In the genomic region with DNA sequence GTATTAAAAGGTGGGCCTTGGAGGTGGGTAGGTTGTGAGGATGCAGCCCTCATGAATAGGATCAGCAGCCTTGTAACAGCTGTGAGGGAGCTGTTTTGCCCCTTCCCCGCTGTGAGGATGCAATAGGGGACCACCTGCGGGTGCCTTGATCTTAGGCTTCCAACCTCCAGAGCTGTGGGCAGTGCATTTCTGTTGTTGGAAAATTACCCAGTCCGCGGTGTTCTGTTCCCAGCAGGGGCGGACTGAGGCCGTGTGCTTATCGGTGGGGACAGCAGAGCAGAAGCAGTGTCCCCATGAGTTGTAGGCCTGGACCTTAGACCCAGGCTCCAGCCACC, we compare ENCODE assay signal across 32 cellular contexts. TPM values are rescaled to one million over a fixed set of nuclear protein-coding genes. Genes with fewer than 3 reads are reported as not detected.
"Had no signal": no experiment of that assay in that cellular context is flagged by ENCODE, and none has a peak within 500 bp of the region (broad histone marks: within the 10 kb centered on the region; RNA-seq: fewer than 3 reads in every experiment).

No MANE protein-coding gene starts in this region.

- H3K9me3 Mint-ChIP-seq: activated B cell treated with CpG ODN at 0.5 μM for 24 hours; dendritic cell treated with granulocyte-macrophage colony-stimulating factor and Interleukin-4, amounts not matched to agents 40 ng/mL and 50 ng/mL, for 4 days; stimulated activated memory B cell treated with anti-CD40 and anti-IgM and Interleukin-4, amounts not matched to agents 10 μg/mL and 1 μg/mL and 100 μg/mL, for 72 hours had no signal

- H3K27me3 ChIP-seq: cardiac muscle cell, gastroesophageal sphincter, hepatocyte, pancreas, sigmoid colon, stomach, suprapubic skin, tibial nerve had no signal

- H3K4me3 ChIP-seq: cardiac muscle cell, gastroesophageal sphincter, hepatocyte, pancreas, prostate gland, sigmoid colon, stomach, suprapubic skin, tibial nerve had no signal

- H3K27me3 Mint-ChIP-seq: activated B cell treated with CpG ODN at 0.5 μM for 24 hours; activated CD4-positive, alpha-beta T cell treated with anti-CD3 and anti-CD28 coated beads for 36 hours; activated CD8-positive, alpha-beta memory T cell treated with anti-CD3 and anti-CD28 coated beads, Interleukin-2, amount 10 ng/mL, durations not matched to agents 7 days and 5 days; activated naive CD8-positive, alpha-beta T cell; brain; dendritic cell treated with granulocyte-macrophage colony-stimulating factor and Interleukin-4, amounts not matched to agents 40 ng/mL and 50 ng/mL, for 4 days; naive B cell; stimulated activated memory B cell treated with anti-CD40 and anti-IgM and Interleukin-4, amounts not matched to agents 10 μg/mL and 1 μg/mL and 100 μg/mL, for 72 hours had no signal

- H3K4me1 Mint-ChIP-seq: activated B cell treated with CpG ODN at 0.5 μM for 24 hours; nephron progenitor cell; stimulated activated memory B cell treated with anti-CD40 and anti-IgM and Interleukin-4, amounts not matched to agents 10 μg/mL and 1 μg/mL and 100 μg/mL, for 72 hours had no signal

- H3K27ac ChIP-seq: cardiac muscle cell, gastroesophageal sphincter, hepatocyte, pancreas, prostate gland, sigmoid colon, stomach, suprapubic skin, tibial nerve had no signal

- H3K4me3 Mint-ChIP-seq: activated B cell treated with CpG ODN at 0.5 μM for 24 hours; activated CD4-positive, alpha-beta T cell treated with anti-CD3 and anti-CD28 coated beads for 36 hours; activated CD8-positive, alpha-beta memory T cell treated with anti-CD3 and anti-CD28 coated beads, Interleukin-2, amount 10 ng/mL, durations not matched to agents 7 days and 5 days; activated CD8-positive, alpha-beta T cell treated with anti-CD3 and anti-CD28 coated beads, Interleukin-2, amount 10 ng/mL, durations not matched to agents 7 days and 5 days; activated naive CD8-positive, alpha-beta T cell; brain; dendritic cell treated with granulocyte-macrophage colony-stimulating factor and Interleukin-4, amounts not matched to agents 40 ng/mL and 50 ng/mL, for 4 days; naive B cell; nephron progenitor cell; stimulated activated memory B cell treated with anti-CD40 and anti-IgM and Interleukin-4, amounts not matched to agents 10 μg/mL and 1 μg/mL and 100 μg/mL, for 72 hours had no signal

- H3K9me3 ChIP-seq: gastroesophageal sphincter, pancreas, prostate gland, sigmoid colon, stomach, suprapubic skin, tibial nerve had no signal

- H3K36me3 ChIP-seq: prostate gland had no signal

- H3K36me3 Mint-ChIP-seq: activated naive CD8-positive, alpha-beta T cell had no signal

- DNase-seq: activated B cell treated with CpG ODN at 0.5 μM for 24 hours; activated CD4-positive, alpha-beta T cell treated with anti-CD3 and anti-CD28 coated beads for 36 hours; activated CD8-positive, alpha-beta memory T cell treated with anti-CD3 and anti-CD28 coated beads, Interleukin-2, amount 10 ng/mL, durations not matched to agents 7 days and 5 days; activated CD8-positive, alpha-beta T cell treated with anti-CD3 and anti-CD28 coated beads, Interleukin-2, amount 10 ng/mL, durations not matched to agents 7 days and 5 days; activated effector memory CD4-positive, alpha-beta T cell treated with Interleukin-2 at 50 U/mL for 16 hours; activated naive CD4-positive, alpha-beta T cell treated with Interleukin-2 at 50 U/mL for 16 hours; aorta; effector CD4-positive, alpha-beta T cell; left ventricle myocardium superior; naive B cell; nephron progenitor cell; nucleus accumbens; pancreas; retina; sigmoid colon; small intestine; stimulated activated CD4-positive, alpha-beta T cell treated with anti-CD3 and anti-CD28 coated beads, Interleukin-4, amount 100 ng/mL, for 4 hours; stimulated activated CD8-positive, alpha-beta memory T cell treated with anti-CD3 and anti-CD28 coated beads, Interleukin-4, amount 100 ng/mL, for 48 hours; stomach; T-helper 2 cell had no signal

- H3K4me1 ChIP-seq: pancreas had no signal

- H3K27ac Mint-ChIP-seq: activated B cell treated with CpG ODN at 0.5 μM for 24 hours; activated CD4-positive, alpha-beta T cell treated with anti-CD3 and anti-CD28 coated beads for 36 hours; activated CD8-positive, alpha-beta memory T cell treated with anti-CD3 and anti-CD28 coated beads, Interleukin-2, amount 10 ng/mL, durations not matched to agents 7 days and 5 days; activated CD8-positive, alpha-beta T cell treated with anti-CD3 and anti-CD28 coated beads, Interleukin-2, amount 10 ng/mL, durations not matched to agents 7 days and 5 days; activated naive CD8-positive, alpha-beta T cell; dendritic cell treated with granulocyte-macrophage colony-stimulating factor and Interleukin-4, amounts not matched to agents 40 ng/mL and 50 ng/mL, for 4 days; stimulated activated memory B cell treated with anti-CD40 and anti-IgM and Interleukin-4, amounts not matched to agents 10 μg/mL and 1 μg/mL and 100 μg/mL, for 72 hours had no signal

RNA-seq across cellular contexts. Expression of gene TEX29, which starts 54.8 kb away (rescaled TPM):
- total RNA-seq: activated CD8-positive, alpha-beta T cell treated with anti-CD3 and anti-CD28 coated beads, Interleukin-2, amount 10 ng/mL, durations not matched to agents 7 days and 5 days; cardiac muscle cell; epithelial cell of proximal tubule; stomach; suprapubic skin; ureter had no signal
- polyA plus RNA-seq: cardiac muscle cell had no signal
